ENCODE assay signal across 8 cellular contexts in genomic region chr1:202967684-202968281, GRCh38. TPM values are rescaled to one million over a fixed set of nuclear protein-coding genes. Genes with fewer than 3 reads are reported as not detected.
DNase-seq lines count a peak whose midpoint lies in the region; ATAC-seq and TF ChIP-seq lines count a peak whose summit lies in the region.

No MANE protein-coding gene starts in this region.

- H3K27me3 Mint-ChIP-seq in CD4-positive, alpha-beta memory T cell: no peaks in the 10 kb centered on the region
- H3K27me3 Mint-ChIP-seq in activated naive CD8-positive, alpha-beta T cell treated with anti-CD3 and anti-CD28 coated beads, Interleukin-2, amount 10 ng/mL, durations not matched to agents 7 days and 5 days: peaks cover 4% of the 10 kb centered on the region

- POLR2A ChIA-PET in CD4-positive, alpha-beta memory T cell (lab: Charles Lee; ENCODE audit: partially characterized antibody): interaction anchor here (0.9 to 1.9 kb wide), 11 partner anchors 11 to 1138 kb away, joined by 3 to 24 read pairs (median 5); partner anchors contain the start of genes IPO9, KLHL12, PCAT6 and PPFIA4
- POLR2A ChIA-PET in activated naive CD8-positive, alpha-beta T cell treated with anti-CD3 and anti-CD28 coated beads, Interleukin-2, amount 10 ng/mL, durations not matched to agents 7 days and 5 days (lab: Charles Lee): interaction anchor here (0.7 to 2.7 kb wide), 7 partner anchors 8 to 328 kb away, joined by 3 to 15 read pairs (median 4); partner anchors contain the start of genes KLHL12, RABIF and TMEM183A

- no peaks in the 10 kb centered on the region for H3K36me3 ChIP-seq in CD4-positive, alpha-beta memory T cell (ENCODE audit: insufficient read depth, low read length)
- H3K36me3 ChIP-seq in MM.1S (replicated peaks; ENCODE audit: insufficient read depth, low read length): no peaks in the 10 kb centered on the region
- H3K36me3 ChIP-seq in iPS DF 6.9 (ENCODE audit: control insufficient read depth, insufficient read depth, low read length): no peaks in the 10 kb centered on the region

- peak overlapping the region; percentile 65 to 67 for H3K4me3 ChIP-seq in CD4-positive, alpha-beta memory T cell (ENCODE audit: low read length in 2 of 2)
- peak overlapping the region; percentile 59 for H3K4me3 ChIP-seq in MM.1S (ENCODE audit: low read length)
- H3K4me3 ChIP-seq in iPS DF 6.9 (ENCODE audit: low read length): peak overlapping the region; percentile 57; the same call in 1 of the 2 replicates
- H3K4me3 ChIP-seq in skeletal muscle cell (ENCODE audit: low read depth, low read length): peak overlapping the region; percentile 97

- WGBS in iPS DF 6.9 (ENCODE audit: insufficient coverage, insufficient read length): no CpG with 5 or more reads among the region's 21 CpGs

- H3K9me3 ChIP-seq in CD4-positive, alpha-beta memory T cell (ENCODE audit: control insufficient read depth in 1 of 2, low read length in 2 of 2): no peaks in the 10 kb centered on the region
- H3K9me3 ChIP-seq in MM.1S (replicated peaks; ENCODE audit: insufficient read depth, low read length): no peaks in the 10 kb centered on the region
- no peaks in the 10 kb centered on the region for H3K9me3 ChIP-seq in iPS DF 6.9 (ENCODE audit: control insufficient read depth, insufficient read depth, low read length)

- CTCF ChIA-PET in CD4-positive, alpha-beta memory T cell (lab: Charles Lee; ENCODE audit: partially characterized antibody): interaction anchor here (0.6 to 2.3 kb wide), 13 partner anchors 9 to 537 kb away, joined by 3 to 9 read pairs (median 3); partner anchors contain the start of gene KLHL12

- no peaks in the 10 kb centered on the region; the same call in 1 of the 2 replicates for H3F3A ChIP-seq in MM.1S (ENCODE audit: insufficient read depth, low read length)

- peak in 4 of 5 donors; percentile 21 to 37 (median 34) for DNase-seq in CD4-positive, alpha-beta memory T cell
- DNase-seq in MM.1S: peak; percentile 34
- DNase-seq in activated naive CD8-positive, alpha-beta T cell treated with anti-CD3 and anti-CD28 coated beads, Interleukin-2, amount 10 ng/mL, durations not matched to agents 7 days and 5 days: no peak
- DNase-seq in iPS DF 6.9 (ENCODE audit: low read depth, low spot score): no peak
- DNase-seq in skeletal muscle cell (ENCODE audit: low read depth): no peak
- DNase-seq in stimulated activated CD4-positive, alpha-beta T cell treated with anti-CD3 and anti-CD28 coated beads, Interleukin-1b, Interleukin-23, amount 100 ng/mL, for 48 hours: no peak
- DNase-seq in occipital lobe (lab: John Stamatoyannopoulos, UW): no peak

- peaks cover 8 to 18% of the 10 kb centered on the region in 2 donors for H3K36me3 Mint-ChIP-seq in CD4-positive, alpha-beta memory T cell
- peaks cover 2% of the 10 kb centered on the region for H3K36me3 Mint-ChIP-seq in activated naive CD8-positive, alpha-beta T cell treated with anti-CD3 and anti-CD28 coated beads, Interleukin-2, amount 10 ng/mL, durations not matched to agents 7 days and 5 days

- ATAC-seq in GM19438 (IDR thresholded peaks at IDR 0.05; ENCODE audit: low read depth, unreplicated experiment): peak; percentile 5
- peak; percentile 25 for ATAC-seq in activated naive CD8-positive, alpha-beta T cell treated with anti-CD3 and anti-CD28 coated beads, Interleukin-2, amount 10 ng/mL, durations not matched to agents 7 days and 5 days (ENCODE audit: low read depth)

- H3K27ac Mint-ChIP-seq in CD4-positive, alpha-beta memory T cell: peak overlapping the region; percentile 91 to 96 (median 93)
- peak overlapping the region; percentile 86 for H3K27ac Mint-ChIP-seq in activated naive CD8-positive, alpha-beta T cell treated with anti-CD3 and anti-CD28 coated beads, Interleukin-2, amount 10 ng/mL, durations not matched to agents 7 days and 5 days

- peak overlapping the region; percentile 79 for H3K4me2 ChIP-seq in MM.1S (ENCODE audit: low read depth, low read length)

- peak overlapping the region; percentile 91 to 98 (median 94) for H3K4me3 Mint-ChIP-seq in CD4-positive, alpha-beta memory T cell
- H3K4me3 Mint-ChIP-seq in activated naive CD8-positive, alpha-beta T cell treated with anti-CD3 and anti-CD28 coated beads, Interleukin-2, amount 10 ng/mL, durations not matched to agents 7 days and 5 days: peak overlapping the region; percentile 83

- peak overlapping the region; percentile 37; the same call in 1 of the 2 replicates for H3K9ac ChIP-seq in MM.1S (ENCODE audit: low read length)

- intact Hi-C loops in CD4-positive, alpha-beta memory T cell (cut with micrococcal nuclease): loop anchor here (1.0 to 5.0 kb wide), 5 partner anchors 9 to 79 kb away; partner anchors contain the start of genes ADIPOR1, KLHL12 and PPFIA4

- peaks cover 14% of the 10 kb centered on the region for H3K79me2 ChIP-seq in MM.1S (ENCODE audit: low read length)

- no peaks in the 10 kb centered on the region for H3K27me3 ChIP-seq in CD4-positive, alpha-beta memory T cell (ENCODE audit: insufficient read depth, low read length)
- H3K27me3 ChIP-seq in MM.1S (replicated peaks; ENCODE audit: insufficient read depth, low read length) (no peaks in the 10 kb centered on the region), iPS DF 6.9 (ENCODE audit: control insufficient read depth, insufficient read depth, low read length) (no peaks in the 10 kb centered on the region)

- H2AFZ ChIP-seq in MM.1S (ENCODE audit: low read length): peak overlapping the region; percentile 93

- H3K4me1 ChIP-seq in CD4-positive, alpha-beta memory T cell (ENCODE audit: insufficient read depth, low read length): peaks cover 29% of the 10 kb centered on the region
- peaks cover 26% of the 10 kb centered on the region for H3K4me1 ChIP-seq in MM.1S (ENCODE audit: low read length)
- peaks cover 4% of the 10 kb centered on the region; the same call in 1 of the 2 replicates for H3K4me1 ChIP-seq in iPS DF 6.9 (ENCODE audit: control insufficient read depth, insufficient read depth, low read length)

- peaks cover 14 to 36% (median 22%) of the 10 kb centered on the region in 4 donors for H3K4me1 Mint-ChIP-seq in CD4-positive, alpha-beta memory T cell
- H3K4me1 Mint-ChIP-seq in activated naive CD8-positive, alpha-beta T cell treated with anti-CD3 and anti-CD28 coated beads, Interleukin-2, amount 10 ng/mL, durations not matched to agents 7 days and 5 days: peaks cover 22% of the 10 kb centered on the region

- peak overlapping the region; percentile 52 for H3K27ac ChIP-seq in CD4-positive, alpha-beta memory T cell (ENCODE audit: low read depth, low read length)
- H3K27ac ChIP-seq in MM.1S (ENCODE audit: low read length) (peak overlapping the region; percentile 18; the same call in 1 of the 2 replicates), iPS DF 6.9 (ENCODE audit: low read length) (no peak overlapping the region)

- H3K9me2 ChIP-seq in MM.1S (replicated peaks; ENCODE audit: insufficient read depth, low read length): no peaks in the 10 kb centered on the region

- H4K20me1 ChIP-seq in MM.1S (ENCODE audit: insufficient read depth, low read length): no peaks in the 10 kb centered on the region

- no peaks in the 10 kb centered on the region for H3K9me3 Mint-ChIP-seq in CD4-positive, alpha-beta memory T cell
- H3K9me3 Mint-ChIP-seq in activated naive CD8-positive, alpha-beta T cell treated with anti-CD3 and anti-CD28 coated beads, Interleukin-2, amount 10 ng/mL, durations not matched to agents 7 days and 5 days: no peaks in the 10 kb centered on the region

- no peak for TF ChIP-seq CTCF in MM.1S (IDR thresholded peaks at IDR 0.05; ENCODE audit: low read length)

RNA-seq across cellular contexts. Expression of gene CYB5R1, which starts 0.7 kb away (rescaled TPM):
- total RNA-seq in CD4-positive, alpha-beta memory T cell: 10 to 100 TPM; 48.6 to 51.8 TPM
- polyA plus RNA-seq in CD4-positive, alpha-beta memory T cell: 10 to 100 TPM; 52.0 to 81.9 TPM
- total RNA-seq in activated naive CD8-positive, alpha-beta T cell treated with anti-CD3 and anti-CD28 coated beads, Interleukin-2, amount 10 ng/mL, durations not matched to agents 7 days and 5 days: 10 to 100 TPM; 30.6 to 35.2 TPM
- total RNA-seq in occipital lobe: 19.5 TPM

RNA-seq across cellular contexts. Expression of gene ADIPOR1, which starts 9.7 kb away (rescaled TPM):
- total RNA-seq in CD4-positive, alpha-beta memory T cell: 10 to 100 TPM; 52.6 to 58.3 TPM
- polyA plus RNA-seq in CD4-positive, alpha-beta memory T cell: 100 to 1,000 TPM in 1 of 2 donors, 10 to 100 TPM in 1; 98.2 to 164 TPM
- 10 to 100 TPM; 64.8 to 64.9 TPM for total RNA-seq in activated naive CD8-positive, alpha-beta T cell treated with anti-CD3 and anti-CD28 coated beads, Interleukin-2, amount 10 ng/mL, durations not matched to agents 7 days and 5 days
- total RNA-seq in occipital lobe: 54.6 TPM

RNA-seq across cellular contexts. Expression of gene TMEM183A, which starts 39.4 kb away (rescaled TPM):
- 10 to 100 TPM; 69.3 to 70.3 TPM for total RNA-seq in CD4-positive, alpha-beta memory T cell
- 10 to 100 TPM; 53.9 to 71.2 TPM for polyA plus RNA-seq in CD4-positive, alpha-beta memory T cell
- 10 to 100 TPM; 77.1 to 78.4 TPM for total RNA-seq in activated naive CD8-positive, alpha-beta T cell treated with anti-CD3 and anti-CD28 coated beads, Interleukin-2, amount 10 ng/mL, durations not matched to agents 7 days and 5 days
- 131 TPM for total RNA-seq in occipital lobe

RNA-seq across cellular contexts. Expression of gene KLHL12, which starts 40.7 kb away (rescaled TPM):
- 10 to 100 TPM; 24.2 to 27.1 TPM for total RNA-seq in CD4-positive, alpha-beta memory T cell
- polyA plus RNA-seq in CD4-positive, alpha-beta memory T cell: 10 to 100 TPM; 24.5 to 27.1 TPM
- 10 to 100 TPM; 30.1 to 30.5 TPM for total RNA-seq in activated naive CD8-positive, alpha-beta T cell treated with anti-CD3 and anti-CD28 coated beads, Interleukin-2, amount 10 ng/mL, durations not matched to agents 7 days and 5 days
- total RNA-seq in occipital lobe: 37.0 TPM

RNA-seq across cellular contexts. Expression of gene PPFIA4, which starts 58.5 kb away (rescaled TPM):
- 1 to 10 TPM; 1.4 to 1.5 TPM for total RNA-seq in CD4-positive, alpha-beta memory T cell
- polyA plus RNA-seq in CD4-positive, alpha-beta memory T cell: not detected
- total RNA-seq in activated naive CD8-positive, alpha-beta T cell treated with anti-CD3 and anti-CD28 coated beads, Interleukin-2, amount 10 ng/mL, durations not matched to agents 7 days and 5 days: 10 to 100 TPM; 48.5 to 56.0 TPM
- 11.1 TPM for total RNA-seq in occipital lobe

Comparison
In these comparisons a context has a peak if more than half of its experiments do, and no peak if none do; other contexts are left out.
1. DNase-seq: peak in CD4-positive, alpha-beta memory T cell (4 of 5) and MM.1S (single experiment); none in activated naive CD8-positive, alpha-beta T cell treated with anti-CD3 and anti-CD28 coated beads, Interleukin-2, amount 10 ng/mL, durations not matched to agents 7 days and 5 days (single experiment), iPS DF 6.9 (single experiment), skeletal muscle cell (single experiment), stimulated activated CD4-positive, alpha-beta T cell treated with anti-CD3 and anti-CD28 coated beads, Interleukin-1b, Interleukin-23, amount 100 ng/mL, for 48 hours (single experiment) and occipital lobe (single experiment).
2. Peak in every context shown above with its lines, with median percentiles within 50 percentile points of each other: H3K4me3 ChIP-seq.